In the genomic region with DNA sequence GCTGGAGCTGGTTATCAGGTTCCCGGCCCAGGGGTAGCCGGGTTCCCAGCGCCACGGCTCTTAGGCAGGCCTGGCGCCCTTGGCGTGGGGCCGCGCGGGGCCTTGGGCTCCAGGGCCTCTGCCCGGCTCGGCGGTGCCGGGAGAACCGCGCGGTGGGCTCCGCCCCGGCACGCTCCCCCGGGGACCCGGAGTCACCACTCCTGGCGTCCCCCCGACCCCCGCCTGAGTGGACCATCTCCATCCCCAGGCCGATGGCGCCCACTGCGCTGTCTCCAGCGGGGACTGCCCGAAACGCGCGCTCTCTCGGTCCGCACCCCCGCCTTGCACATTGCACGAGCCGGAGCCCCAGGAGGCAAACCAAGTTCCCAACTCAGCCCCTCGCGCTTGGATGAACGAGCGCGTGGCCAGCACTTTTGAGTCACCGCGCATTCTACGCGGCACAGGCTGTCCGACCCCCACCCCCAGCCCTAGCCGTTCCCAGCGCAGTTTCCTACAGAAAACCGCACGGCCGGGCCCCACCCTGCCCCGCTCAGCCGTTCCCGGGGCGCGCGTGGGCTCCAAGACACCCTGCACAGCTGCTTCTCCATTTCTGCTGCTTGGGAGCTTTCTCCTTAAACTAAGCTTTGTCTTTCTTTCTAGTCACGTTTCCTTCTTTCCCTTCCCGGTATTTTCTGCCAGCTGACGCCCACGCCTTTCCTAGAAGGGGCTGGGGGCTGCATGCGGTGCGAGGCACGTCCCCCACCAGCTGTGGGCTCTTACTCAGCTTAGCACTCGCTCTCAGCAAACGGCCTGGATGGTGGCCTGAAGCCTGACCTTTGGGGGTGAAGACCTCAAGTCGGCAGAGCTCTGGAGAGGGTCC, we compare ENCODE assay signal across 1 cellular context.
TF ChIP-seq lines count a peak whose summit lies in the region.

No MANE protein-coding gene starts in this region.

TF ChIP-seq in HepG2, 621 proteins besides CTCF, POLR2A, EP300 and RAD21 (continued from another document and continues in another):
- TF ChIP-seq ZBTB40 (IDR thresholded peaks at IDR 0.05) = no peak
- peak; percentile 4; the same call in 1 of the 2 replicates for TF ChIP-seq ZBTB40 (CRISPR knock-in tag; IDR thresholded peaks at IDR 0.05)
- TF ChIP-seq ZNF446 (CRISPR knock-in tag; IDR thresholded peaks at IDR 0.05) = 0 out of 2 replicates have a peak, but pooled peaks have one; percentile 2
- no peak for TF ChIP-seq HBP1 (CRISPR knock-in tag; IDR thresholded peaks at IDR 0.05; ENCODE audit: low read depth)
- no peak for TF ChIP-seq NFATC3 (CRISPR knock-in tag; IDR thresholded peaks at IDR 0.05)
- 0 out of 2 replicates have a peak, but pooled peaks have one; percentile 12 for TF ChIP-seq ZNF451 (CRISPR knock-in tag; IDR thresholded peaks at IDR 0.05)
- TF ChIP-seq, protein P1, sequence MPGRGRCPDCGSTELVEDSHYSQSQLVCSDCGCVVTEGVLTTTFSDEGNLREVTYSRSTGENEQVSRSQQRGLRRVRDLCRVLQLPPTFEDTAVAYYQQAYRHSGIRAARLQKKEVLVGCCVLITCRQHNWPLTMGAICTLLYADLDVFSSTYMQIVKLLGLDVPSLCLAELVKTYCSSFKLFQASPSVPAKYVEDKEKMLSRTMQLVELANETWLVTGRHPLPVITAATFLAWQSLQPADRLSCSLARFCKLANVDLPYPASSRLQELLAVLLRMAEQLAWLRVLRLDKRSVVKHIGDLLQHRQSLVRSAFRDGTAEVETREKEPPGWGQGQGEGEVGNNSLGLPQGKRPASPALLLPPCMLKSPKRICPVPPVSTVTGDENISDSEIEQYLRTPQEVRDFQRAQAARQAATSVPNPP (CRISPR knock-in tag; IDR thresholded peaks at IDR 0.05) = no peak
- TF ChIP-seq MAX (IDR thresholded peaks at IDR 0.05) = peak; percentile 52
- peak; percentile 94 for TF ChIP-seq PRDM10 (CRISPR knock-in tag; IDR thresholded peaks at IDR 0.05; ENCODE audit: low read depth)
- TF ChIP-seq ZNF503 (CRISPR knock-in tag; IDR thresholded peaks at IDR 0.05) = no peak
- TF ChIP-seq PITX1 (CRISPR knock-in tag; IDR thresholded peaks at IDR 0.05) = no peak
- TF ChIP-seq ISX (CRISPR knock-in tag; conservative IDR thresholded peaks at IDR 0.05) = no peak
- TF ChIP-seq ZNF570 (CRISPR knock-in tag; IDR thresholded peaks at IDR 0.05; ENCODE audit: borderline replicate concordance) = no peak
- no peak for TF ChIP-seq FOSL2 (CRISPR knock-in tag; IDR thresholded peaks at IDR 0.05)
- TF ChIP-seq, protein P2, sequence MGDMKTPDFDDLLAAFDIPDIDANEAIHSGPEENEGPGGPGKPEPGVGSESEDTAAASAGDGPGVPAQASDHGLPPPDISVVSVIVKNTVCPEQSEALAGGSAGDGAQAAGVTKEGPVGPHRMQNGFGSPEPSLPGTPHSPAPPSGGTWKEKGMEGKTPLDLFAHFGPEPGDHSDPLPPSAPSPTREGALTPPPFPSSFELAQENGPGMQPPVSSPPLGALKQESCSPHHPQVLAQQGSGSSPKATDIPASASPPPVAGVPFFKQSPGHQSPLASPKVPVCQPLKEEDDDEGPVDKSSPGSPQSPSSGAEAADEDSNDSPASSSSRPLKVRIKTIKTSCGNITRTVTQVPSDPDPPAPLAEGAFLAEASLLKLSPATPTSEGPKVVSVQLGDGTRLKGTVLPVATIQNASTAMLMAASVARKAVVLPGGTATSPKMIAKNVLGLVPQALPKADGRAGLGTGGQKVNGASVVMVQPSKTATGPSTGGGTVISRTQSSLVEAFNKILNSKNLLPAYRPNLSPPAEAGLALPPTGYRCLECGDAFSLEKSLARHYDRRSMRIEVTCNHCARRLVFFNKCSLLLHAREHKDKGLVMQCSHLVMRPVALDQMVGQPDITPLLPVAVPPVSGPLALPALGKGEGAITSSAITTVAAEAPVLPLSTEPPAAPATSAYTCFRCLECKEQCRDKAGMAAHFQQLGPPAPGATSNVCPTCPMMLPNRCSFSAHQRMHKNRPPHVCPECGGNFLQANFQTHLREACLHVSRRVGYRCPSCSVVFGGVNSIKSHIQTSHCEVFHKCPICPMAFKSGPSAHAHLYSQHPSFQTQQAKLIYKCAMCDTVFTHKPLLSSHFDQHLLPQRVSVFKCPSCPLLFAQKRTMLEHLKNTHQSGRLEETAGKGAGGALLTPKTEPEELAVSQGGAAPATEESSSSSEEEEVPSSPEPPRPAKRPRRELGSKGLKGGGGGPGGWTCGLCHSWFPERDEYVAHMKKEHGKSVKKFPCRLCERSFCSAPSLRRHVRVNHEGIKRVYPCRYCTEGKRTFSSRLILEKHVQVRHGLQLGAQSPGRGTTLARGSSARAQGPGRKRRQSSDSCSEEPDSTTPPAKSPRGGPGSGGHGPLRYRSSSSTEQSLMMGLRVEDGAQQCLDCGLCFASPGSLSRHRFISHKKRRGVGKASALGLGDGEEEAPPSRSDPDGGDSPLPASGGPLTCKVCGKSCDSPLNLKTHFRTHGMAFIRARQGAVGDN (CRISPR knock-in tag; IDR thresholded peaks at IDR 0.05) = peak; percentile 76; the same call in 1 of the 2 replicates
- 0 out of 2 replicates have a peak, but pooled peaks have one; percentile 40 for TF ChIP-seq KMT2B (CRISPR knock-in tag; IDR thresholded peaks at IDR 0.05)
- no peak for TF ChIP-seq ZNF562 (CRISPR knock-in tag; IDR thresholded peaks at IDR 0.05; ENCODE audit: borderline replicate concordance)
- TF ChIP-seq HDAC1 (CRISPR knock-in tag; IDR thresholded peaks at IDR 0.05) = peak; percentile 16; the same call in 1 of the 2 replicates
- 0 out of 2 replicates have a peak, but pooled peaks have one; percentile 33 for TF ChIP-seq ZNF274 (CRISPR knock-in tag; IDR thresholded peaks at IDR 0.05)
- TF ChIP-seq, protein P3, sequence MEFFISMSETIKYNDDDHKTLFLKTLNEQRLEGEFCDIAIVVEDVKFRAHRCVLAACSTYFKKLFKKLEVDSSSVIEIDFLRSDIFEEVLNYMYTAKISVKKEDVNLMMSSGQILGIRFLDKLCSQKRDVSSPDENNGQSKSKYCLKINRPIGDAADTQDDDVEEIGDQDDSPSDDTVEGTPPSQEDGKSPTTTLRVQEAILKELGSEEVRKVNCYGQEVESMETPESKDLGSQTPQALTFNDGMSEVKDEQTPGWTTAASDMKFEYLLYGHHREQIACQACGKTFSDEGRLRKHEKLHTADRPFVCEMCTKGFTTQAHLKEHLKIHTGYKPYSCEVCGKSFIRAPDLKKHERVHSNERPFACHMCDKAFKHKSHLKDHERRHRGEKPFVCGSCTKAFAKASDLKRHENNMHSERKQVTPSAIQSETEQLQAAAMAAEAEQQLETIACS (CRISPR knock-in tag; IDR thresholded peaks at IDR 0.05) = peak; percentile 67
- peak; percentile 4; the same call in 1 of the 2 replicates for TF ChIP-seq SALL1 (CRISPR knock-in tag; IDR thresholded peaks at IDR 0.05)
- TF ChIP-seq ZFP82 (CRISPR knock-in tag; IDR thresholded peaks at IDR 0.05; ENCODE audit: borderline replicate concordance) = peak; percentile 79; the same call in 1 of the 2 replicates
- 0 out of 2 replicates have a peak, but pooled peaks have one; percentile 8 for TF ChIP-seq ZNF746 (CRISPR knock-in tag; IDR thresholded peaks at IDR 0.05)
- no peak for TF ChIP-seq TOE1 (CRISPR knock-in tag; IDR thresholded peaks at IDR 0.05)
